15 cellular contexts compared by ENCODE assay signal in genomic region chr4:121221201-121221600, GRCh38. TPM values are rescaled to one million over a fixed set of nuclear protein-coding genes. Genes with fewer than 3 reads are reported as not detected.
A peak's percentile ranks its signal among the peaks of the same experiment; 100 is the strongest.
DNase-seq lines count a peak whose midpoint lies in the region; ATAC-seq and TF ChIP-seq lines count a peak whose summit lies in the region.
"Had no signal": no experiment of that assay in that cellular context is flagged by ENCODE, and none has a peak within 500 bp of the region (broad histone marks: within the 10 kb centered on the region; RNA-seq: fewer than 3 reads in every experiment).

No MANE protein-coding gene starts in this region.

- H3K4me1 ChIP-seq in CD8-positive, alpha-beta T cell (ENCODE audit: insufficient read depth, low read length) = peaks cover 8% of the 10 kb centered on the region

- H3K27me3 ChIP-seq in CD8-positive, alpha-beta T cell (ENCODE audit: insufficient read depth, low read length) = no peaks in the 10 kb centered on the region
- H3K27me3 ChIP-seq: MG63 had no signal

- CTCF ChIA-PET in activated naive CD4-positive, alpha-beta T cell treated with anti-CD3 and anti-CD28 coated beads, Interleukin-2, amount 10 ng/mL, durations not matched to agents 7 days and 5 days (lab: Charles Lee) = interaction anchor here (1.7 kb wide), 1 partner anchor 22 kb away, joined by 3 read pairs; no protein-coding TSS in a partner anchor
- CTCF ChIA-PET in CD8-positive, alpha-beta T cell (lab: Charles Lee) = interaction anchor here (1.5 kb wide), 1 partner anchor 29 kb away, joined by 8 read pairs; no protein-coding TSS in a partner anchor
- CTCF ChIA-PET in activated CD4-positive, alpha-beta memory T cell treated with anti-CD3 and anti-CD28 coated beads for 36 hours (lab: Charles Lee) = interaction anchor here (0.8 to 3.6 kb wide), 4 partner anchors 29 to 86 kb away, joined by 3 to 19 read pairs (median 4); no protein-coding TSS in a partner anchor

- no peak for ATAC-seq in activated naive CD4-positive, alpha-beta T cell treated with anti-CD3 and anti-CD28 coated beads, Interleukin-2, amount 50 U/mL, for 72 hours
- no peak for ATAC-seq in CD8-positive, alpha-beta T cell
- no peak for ATAC-seq in effector memory CD8-positive, alpha-beta T cell (replicated peaks)
- no peak for ATAC-seq in activated CD4-positive, CD25-positive, alpha-beta regulatory T cell treated with anti-CD3 and anti-CD28 coated beads, Interleukin-2, amount 50 U/mL, for 24 hours

- H3K36me3 ChIP-seq in CD8-positive, alpha-beta T cell (ENCODE audit: insufficient read depth, low read length) = no peaks in the 10 kb centered on the region
- H3K36me3 ChIP-seq: MG63 had no signal

- H3K27ac ChIP-seq in CD8-positive, alpha-beta T cell (ENCODE audit: low read depth, low read length) = no peak overlapping the region

- H3K9me3 Mint-ChIP-seq in activated naive CD4-positive, alpha-beta T cell treated with anti-CD3 and anti-CD28 coated beads, Interleukin-2, amount 10 ng/mL, durations not matched to agents 7 days and 5 days = no peaks in the 10 kb centered on the region
- H3K9me3 Mint-ChIP-seq in activated naive CD4-positive, alpha-beta T cell treated with anti-CD3 and anti-CD28 coated beads, Interleukin-2, amount 50 U/mL, for 72 hours = peaks cover 0 to 4% of the 10 kb centered on the region in 2 donors
- no peaks in the 10 kb centered on the region for H3K9me3 Mint-ChIP-seq in CD8-positive, alpha-beta T cell
- no peaks in the 10 kb centered on the region for H3K9me3 Mint-ChIP-seq in activated CD4-positive, alpha-beta memory T cell treated with anti-CD3 and anti-CD28 coated beads for 36 hours
- no peaks in the 10 kb centered on the region for H3K9me3 Mint-ChIP-seq in effector memory CD8-positive, alpha-beta T cell

- POLR2A ChIA-PET in CD8-positive, alpha-beta T cell (lab: Charles Lee) = no interaction called here
- POLR2A ChIA-PET in activated CD4-positive, alpha-beta memory T cell treated with anti-CD3 and anti-CD28 coated beads for 36 hours (lab: Charles Lee) = interaction anchor here (1.2 to 1.3 kb wide), 3 partner anchors 10 to 57 kb away, joined by 3 to 4 read pairs (median 3); no protein-coding TSS in a partner anchor

- no peak for TF ChIP-seq CTCF in CD8-positive, alpha-beta T cell (IDR thresholded peaks at IDR 0.05)

- peak overlapping the region; percentile 62 for H3K27ac Mint-ChIP-seq in activated naive CD4-positive, alpha-beta T cell treated with anti-CD3 and anti-CD28 coated beads, Interleukin-2, amount 10 ng/mL, durations not matched to agents 7 days and 5 days
- H3K27ac Mint-ChIP-seq in activated naive CD4-positive, alpha-beta T cell treated with anti-CD3 and anti-CD28 coated beads, Interleukin-2, amount 50 U/mL, for 72 hours = no peak overlapping the region
- H3K27ac Mint-ChIP-seq in CD8-positive, alpha-beta T cell = peak overlapping the region; percentile 68
- H3K27ac Mint-ChIP-seq in activated CD4-positive, alpha-beta memory T cell treated with anti-CD3 and anti-CD28 coated beads for 36 hours = peak overlapping the region; percentile 66
- peak overlapping the region; percentile 21 to 92 for H3K27ac Mint-ChIP-seq in effector memory CD8-positive, alpha-beta T cell

- no peak for DNase-seq in activated naive CD4-positive, alpha-beta T cell treated with anti-CD3 and anti-CD28 coated beads, Interleukin-2, amount 10 ng/mL, durations not matched to agents 7 days and 5 days
- no peak for DNase-seq in activated naive CD4-positive, alpha-beta T cell treated with anti-CD3 and anti-CD28 coated beads, Interleukin-2, amount 50 U/mL, for 72 hours (ENCODE audit: low spot score in 2 of 2)
- DNase-seq in CD8-positive, alpha-beta T cell = no peak
- no peak for DNase-seq in activated CD4-positive, alpha-beta memory T cell treated with anti-CD3 and anti-CD28 coated beads for 36 hours
- DNase-seq in effector memory CD8-positive, alpha-beta T cell = no peak
- no peak for DNase-seq in iPS-NIHi7 (ENCODE audit: extremely low spot score)
- DNase-seq in H4 (ENCODE audit: low spot score) = no peak
- DNase-seq: C1 segment of cervical spinal cord, EL, H7, Karpas-422, MG63, NCI-H1092 treated with DMSO at 0.1 percent for 48 hours, NCI-H510A treated with DMSO at 0.1 percent for 48 hours had no signal

- H3K4me1 Mint-ChIP-seq in activated naive CD4-positive, alpha-beta T cell treated with anti-CD3 and anti-CD28 coated beads, Interleukin-2, amount 10 ng/mL, durations not matched to agents 7 days and 5 days = peaks cover 34% of the 10 kb centered on the region
- peaks cover 43% of the 10 kb centered on the region for H3K4me1 Mint-ChIP-seq in CD8-positive, alpha-beta T cell (ENCODE audit: low read depth)
- peaks cover 39% of the 10 kb centered on the region for H3K4me1 Mint-ChIP-seq in activated CD4-positive, alpha-beta memory T cell treated with anti-CD3 and anti-CD28 coated beads for 36 hours (ENCODE audit: low read depth)
- peaks cover 8 to 39% of the 10 kb centered on the region in 2 donors for H3K4me1 Mint-ChIP-seq in effector memory CD8-positive, alpha-beta T cell (ENCODE audit: low read depth in 2 of 2)

- H3K9me3 ChIP-seq in CD8-positive, alpha-beta T cell (ENCODE audit: low read length) = no peaks in the 10 kb centered on the region
- H3K9me3 ChIP-seq: MG63 had no signal

- H3K36me3 Mint-ChIP-seq in activated naive CD4-positive, alpha-beta T cell treated with anti-CD3 and anti-CD28 coated beads, Interleukin-2, amount 10 ng/mL, durations not matched to agents 7 days and 5 days = no peaks in the 10 kb centered on the region
- peaks cover 0 to 12% of the 10 kb centered on the region in 2 donors for H3K36me3 Mint-ChIP-seq in activated naive CD4-positive, alpha-beta T cell treated with anti-CD3 and anti-CD28 coated beads, Interleukin-2, amount 50 U/mL, for 72 hours
- H3K36me3 Mint-ChIP-seq in CD8-positive, alpha-beta T cell = no peaks in the 10 kb centered on the region
- peaks cover 4% of the 10 kb centered on the region for H3K36me3 Mint-ChIP-seq in activated CD4-positive, alpha-beta memory T cell treated with anti-CD3 and anti-CD28 coated beads for 36 hours
- H3K36me3 Mint-ChIP-seq in effector memory CD8-positive, alpha-beta T cell (ENCODE audit: insufficient read depth) = no peaks in the 10 kb centered on the region

- no peak overlapping the region for H3K4me3 Mint-ChIP-seq in activated naive CD4-positive, alpha-beta T cell treated with anti-CD3 and anti-CD28 coated beads, Interleukin-2, amount 10 ng/mL, durations not matched to agents 7 days and 5 days
- peak overlapping the region; percentile 33 for H3K4me3 Mint-ChIP-seq in CD8-positive, alpha-beta T cell
- peak overlapping the region; percentile 12 for H3K4me3 Mint-ChIP-seq in activated CD4-positive, alpha-beta memory T cell treated with anti-CD3 and anti-CD28 coated beads for 36 hours
- H3K4me3 Mint-ChIP-seq in effector memory CD8-positive, alpha-beta T cell = peak overlapping the region; percentile 15 to 39

- intact Hi-C loops in CD8-positive, alpha-beta T cell (cut with DNase I, micrococcal nuclease) = no loop called here
- intact Hi-C loops in activated CD4-positive, alpha-beta memory T cell treated with anti-CD3 and anti-CD28 coated beads for 36 hours (cut with micrococcal nuclease) = no loop called here

- H3K4me3 ChIP-seq in CD8-positive, alpha-beta T cell (ENCODE audit: low read depth, low read length) = no peak overlapping the region
- H3K4me3 ChIP-seq: MG63 had no signal

- peaks cover 5% of the 10 kb centered on the region for H3K27me3 Mint-ChIP-seq in activated naive CD4-positive, alpha-beta T cell treated with anti-CD3 and anti-CD28 coated beads, Interleukin-2, amount 10 ng/mL, durations not matched to agents 7 days and 5 days
- H3K27me3 Mint-ChIP-seq in CD8-positive, alpha-beta T cell (ENCODE audit: low read depth) = no peaks in the 10 kb centered on the region
- no peaks in the 10 kb centered on the region for H3K27me3 Mint-ChIP-seq in activated CD4-positive, alpha-beta memory T cell treated with anti-CD3 and anti-CD28 coated beads for 36 hours
- no peaks in the 10 kb centered on the region for H3K27me3 Mint-ChIP-seq in effector memory CD8-positive, alpha-beta T cell

RNA-seq across cellular contexts. Expression of gene TNIP3, which starts 57.1 kb away (rescaled TPM):
- 1 to 10 TPM; 3.2 to 5.4 TPM for total RNA-seq in activated naive CD4-positive, alpha-beta T cell treated with anti-CD3 and anti-CD28 coated beads, Interleukin-2, amount 50 U/mL, for 72 hours
- total RNA-seq in CD8-positive, alpha-beta T cell = under 1 TPM; 0.62 to 1.00 TPM
- 10 to 100 TPM; 12.0 to 12.3 TPM for total RNA-seq in activated CD4-positive, alpha-beta memory T cell treated with anti-CD3 and anti-CD28 coated beads for 36 hours
- 0.66 and 1.5 TPM in 2 replicates for total RNA-seq in H4 (2014; rRNA removed; shearing (Covaris generic))
- total RNA-seq: H7 had no signal

Comparison
In these comparisons a context has a peak if more than half of its experiments do, and no peak if none do; other contexts are left out.
1. H3K27ac Mint-ChIP-seq: peak in activated naive CD4-positive, alpha-beta T cell treated with anti-CD3 and anti-CD28 coated beads, Interleukin-2, amount 10 ng/mL, durations not matched to agents 7 days and 5 days (single experiment), CD8-positive, alpha-beta T cell (single experiment), activated CD4-positive, alpha-beta memory T cell treated with anti-CD3 and anti-CD28 coated beads for 36 hours (single experiment) and effector memory CD8-positive, alpha-beta T cell (2 of 2); none in activated naive CD4-positive, alpha-beta T cell treated with anti-CD3 and anti-CD28 coated beads, Interleukin-2, amount 50 U/mL, for 72 hours (0 of 2).